In the genomic region with DNA sequence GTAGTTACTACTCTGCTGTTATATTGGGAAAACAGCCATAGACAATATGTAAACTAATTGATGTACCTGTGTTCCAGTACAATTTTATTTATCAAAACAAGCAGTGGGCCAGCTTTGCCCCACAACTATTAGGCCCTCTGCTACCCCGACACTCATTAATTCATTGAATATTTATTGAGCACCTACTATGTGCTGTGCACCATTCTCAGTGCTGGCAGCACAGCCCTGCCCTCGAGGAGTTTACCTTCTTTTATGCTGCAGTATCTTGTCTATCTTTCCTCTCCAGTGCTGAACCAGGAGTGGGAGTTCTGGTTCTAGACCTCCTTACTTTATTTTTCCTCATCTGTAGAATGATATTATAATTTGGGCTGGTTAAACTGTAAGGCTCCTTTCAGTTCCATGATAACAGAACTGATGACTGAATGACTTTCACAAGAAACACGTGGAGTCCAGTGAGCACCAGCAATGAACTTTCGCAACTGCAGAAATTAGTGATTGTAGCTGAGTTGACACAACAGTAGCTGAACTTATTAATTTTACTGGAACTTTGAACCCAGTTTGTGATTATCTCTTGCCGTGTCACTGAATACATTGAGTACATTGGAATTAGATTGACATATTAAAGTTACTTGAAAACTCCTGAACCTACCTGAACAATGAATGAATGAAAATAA, we compare ENCODE assay signal across 14 cellular contexts. TPM values are rescaled to one million over a fixed set of nuclear protein-coding genes. Genes with fewer than 3 reads are reported as not detected.
DNase-seq lines count a peak whose midpoint lies in the region; ATAC-seq, FAIRE-seq and TF ChIP-seq lines count a peak whose summit lies in the region.
"Had no signal": no experiment of that assay in that cellular context is flagged by ENCODE, and none has a peak within 500 bp of the region (broad histone marks: within the 10 kb centered on the region; RNA-seq: fewer than 3 reads in every experiment).

No MANE protein-coding gene starts in this region.

- peak overlapping the region; percentile 12 for H3K4me3 Mint-ChIP-seq in T-helper 1 cell treated with Interleukin-12 subunit alpha and Interleukin-12 subunit beta and Interleukin-4 antibody, amounts not matched to agents 30 μg/mL and 1 μg/mL, for 36 hours
- H3K4me3 Mint-ChIP-seq in osteocyte (ENCODE audit: unreplicated experiment) = peak overlapping the region; percentile 18
- H3K4me3 Mint-ChIP-seq: dendritic cell treated with granulocyte-macrophage colony-stimulating factor and Interleukin-4, amounts not matched to agents 40 ng/mL and 50 ng/mL, for 4 days had no signal

- peak overlapping the region; percentile 31 for H3K27ac Mint-ChIP-seq in T-helper 1 cell treated with Interleukin-12 subunit alpha and Interleukin-12 subunit beta and Interleukin-4 antibody, amounts not matched to agents 30 μg/mL and 1 μg/mL, for 36 hours
- H3K27ac Mint-ChIP-seq in osteocyte (ENCODE audit: unreplicated experiment) = no peak overlapping the region
- H3K27ac Mint-ChIP-seq: dendritic cell treated with granulocyte-macrophage colony-stimulating factor and Interleukin-4, amounts not matched to agents 40 ng/mL and 50 ng/mL, for 4 days had no signal

- H3K27me3 ChIP-seq in MM.1S (replicated peaks; ENCODE audit: insufficient read depth, low read length) (no peaks in the 10 kb centered on the region), K562 (ENCODE audit: control insufficient read depth in 2 of 2, insufficient read depth in 2 of 2, low read length in 2 of 2) (no peaks in the 10 kb centered on the region)
- H3K27me3 ChIP-seq: ascending aorta, thyroid gland had no signal

- WGBS in K562 (ENCODE audit: insufficient coverage, low coverage, missing lambda C conversion rate) = 59% methylated on average over 5 of the region's 5 CpGs

- peaks cover 14% of the 10 kb centered on the region; the same call in 1 of the 2 replicates for H3F3A ChIP-seq in MM.1S (ENCODE audit: insufficient read depth, low read length)

- no peaks in the 10 kb centered on the region for H3K9me3 Mint-ChIP-seq in T-helper 1 cell treated with Interleukin-12 subunit alpha and Interleukin-12 subunit beta and Interleukin-4 antibody, amounts not matched to agents 30 μg/mL and 1 μg/mL, for 36 hours
- no peaks in the 10 kb centered on the region for H3K9me3 Mint-ChIP-seq in osteocyte (ENCODE audit: unreplicated experiment)
- H3K9me3 Mint-ChIP-seq: dendritic cell treated with granulocyte-macrophage colony-stimulating factor and Interleukin-4, amounts not matched to agents 40 ng/mL and 50 ng/mL, for 4 days had no signal

- no TSS peak for BruUV-seq in K562 (replicated peaks; lab: Mats Ljungman, UMichigan)

- H4K20me1 ChIP-seq in MM.1S (ENCODE audit: insufficient read depth, low read length) = peaks cover 8% of the 10 kb centered on the region; the same call in 1 of the 2 replicates
- H4K20me1 ChIP-seq in K562 (replicated peaks; ENCODE audit: control insufficient read depth, insufficient read depth, low read length) = peaks cover 19% of the 10 kb centered on the region

- no peak overlapping the region for H3K9ac ChIP-seq in MM.1S (ENCODE audit: low read length)
- no peak overlapping the region for H3K9ac ChIP-seq in K562 (ENCODE audit: insufficient read depth in 1 of 2, low read depth in 2 of 2, low read length in 2 of 2)
- H3K9ac ChIP-seq: parathyroid adenoma had no signal

- peak; percentile 23 for FAIRE-seq in K562 (lab: Jason Lieb, UNC)

- peaks cover 52% of the 10 kb centered on the region for H3K4me1 Mint-ChIP-seq in T-helper 1 cell treated with Interleukin-12 subunit alpha and Interleukin-12 subunit beta and Interleukin-4 antibody, amounts not matched to agents 30 μg/mL and 1 μg/mL, for 36 hours (ENCODE audit: low read depth)
- H3K4me1 Mint-ChIP-seq in osteocyte (ENCODE audit: unreplicated experiment) = peaks cover 46% of the 10 kb centered on the region

- H3K79me2 ChIP-seq in MM.1S (ENCODE audit: low read length) = peaks cover 74% of the 10 kb centered on the region
- H3K79me2 ChIP-seq in K562 (ENCODE audit: control insufficient read depth, insufficient read depth, low read length) = peaks cover 72% of the 10 kb centered on the region

- H3K4me2 ChIP-seq in MM.1S (ENCODE audit: low read depth, low read length) = peak overlapping the region; percentile 87; the same call in 1 of the 2 replicates
- H3K4me2 ChIP-seq in K562 (ENCODE audit: insufficient read depth, low read length) = no peak overlapping the region

- H2AFZ ChIP-seq in MM.1S (ENCODE audit: low read length) (no peak overlapping the region), K562 (ENCODE audit: low read depth, low read length) (no peak overlapping the region)
- H2AFZ ChIP-seq: parathyroid adenoma had no signal

- TF ChIP-seq CTCF in MM.1S (IDR thresholded peaks at IDR 0.05; ENCODE audit: low read length) (no peak), K562 (IDR thresholded peaks at IDR 0.05 in 2 of 3, conservative IDR thresholded peaks at IDR 0.05 in 1 of 3; ENCODE audit: insufficient read depth in 2 of 3, low read depth in 1 of 3, low read length in 3 of 3) (no peak), osteocyte (IDR thresholded peaks at IDR 0.05) (no peak)

- DNase-seq in T-helper 1 cell (no peak), MM.1S (no peak), K562 (ENCODE audit: extremely low read depth in 1 of 4, low spot score in 3 of 4) (no peak), osteocyte (ENCODE audit: extremely low spot score, unreplicated experiment) (no peak), GOT3 (lab: John Stamatoyannopoulos, UW) (no peak)
- no peak for DNase-seq in activated CD4-positive, alpha-beta T cell treated with anti-CD3 and anti-CD28 coated beads, Interleukin-2, amount 50 U/mL, for 48 hours
- DNase-seq: NCI-H510A, thyroid gland had no signal

- peaks cover 12% of the 10 kb centered on the region for H3K36me3 Mint-ChIP-seq in T-helper 1 cell treated with Interleukin-12 subunit alpha and Interleukin-12 subunit beta and Interleukin-4 antibody, amounts not matched to agents 30 μg/mL and 1 μg/mL, for 36 hours (ENCODE audit: low read depth)
- peaks cover 3% of the 10 kb centered on the region for H3K36me3 Mint-ChIP-seq in osteocyte (ENCODE audit: unreplicated experiment)

- peaks cover 6% of the 10 kb centered on the region for H3K9me1 ChIP-seq in K562 (ENCODE audit: control insufficient read depth, insufficient read depth, low read length)

- ATAC-seq in K562 (no peak), GM21423 (IDR thresholded peaks at IDR 0.05; ENCODE audit: unreplicated experiment) (no peak)

- TF ChIP-seq EP300 in K562 (IDR thresholded peaks at IDR 0.05; ENCODE audit: low read length) = no peak

- peaks cover 6% of the 10 kb centered on the region for H3K27me3 Mint-ChIP-seq in T-helper 1 cell treated with Interleukin-12 subunit alpha and Interleukin-12 subunit beta and Interleukin-4 antibody, amounts not matched to agents 30 μg/mL and 1 μg/mL, for 36 hours (ENCODE audit: low read depth)
- H3K27me3 Mint-ChIP-seq in osteocyte (ENCODE audit: unreplicated experiment) = no peaks in the 10 kb centered on the region

- H3K9me3 ChIP-seq in MM.1S (replicated peaks; ENCODE audit: insufficient read depth, low read length) = no peaks in the 10 kb centered on the region
- H3K9me3 ChIP-seq in K562 (replicated peaks; ENCODE audit: control insufficient read depth, insufficient read depth, low read depth, low read length) = no peaks in the 10 kb centered on the region
- H3K9me3 ChIP-seq: ascending aorta, thyroid gland had no signal

- TF ChIP-seq RAD21 in K562 (CRISPR knock-in tag; conservative IDR thresholded peaks at IDR 0.05 in 1 of 2, IDR thresholded peaks at IDR 0.05 in 1 of 2) = no peak

- H3K9me2 ChIP-seq in MM.1S (replicated peaks; ENCODE audit: insufficient read depth, low read length) = no peaks in the 10 kb centered on the region

- POLR2A ChIA-PET in K562 (lab: Yijun Ruan, JAX) = interaction anchor here (1.5 kb wide), 1 partner anchor 9 kb away, joined by 11 read pairs; no protein-coding TSS in a partner anchor

- no peak for TF ChIP-seq POLR2A in K562 (conservative IDR thresholded peaks at IDR 0.05)

- intact Hi-C loops in K562 (cut with micrococcal nuclease) = no loop called here

- H3K4me3 ChIP-seq in MM.1S (ENCODE audit: low read length) (no peak overlapping the region), K562 (no peak overlapping the region)
- H3K4me3 ChIP-seq: thyroid gland had no signal

- in situ Hi-C loops in K562 (cut with MboI) = no loop called here

- H3K4me1 ChIP-seq in MM.1S (ENCODE audit: low read length) (peaks cover 22% of the 10 kb centered on the region; the same call in 1 of the 2 replicates), K562 (replicated peaks in 1 of 2; ENCODE audit: control insufficient read depth in 2 of 2, insufficient read depth in 2 of 2, low read length in 2 of 2) (peaks cover 0 to 11% of the 10 kb centered on the region in 2 experiments; a peak in 3 of 5 replicates)

- no peak overlapping the region for H3K27ac ChIP-seq in MM.1S (ENCODE audit: low read length)
- no peak overlapping the region for H3K27ac ChIP-seq in K562 (ENCODE audit: extremely low read depth, low read depth, low read length)
- H3K27ac ChIP-seq: ascending aorta, parathyroid adenoma, thyroid gland had no signal

- CTCF ChIA-PET in K562 (lab: Yijun Ruan, JAX; ENCODE audit: low intra/inter-chr PET ratio) = no interaction called here

- H3K36me3 ChIP-seq in MM.1S (replicated peaks; ENCODE audit: insufficient read depth, low read length) = no peaks in the 10 kb centered on the region; the same call in 1 of the 2 replicates
- peaks cover 36% of the 10 kb centered on the region for H3K36me3 ChIP-seq in K562 (ENCODE audit: control insufficient read depth, insufficient read depth, low read length)

RNA-seq across cellular contexts. Expression of a gene that starts 2.4 kb away (rescaled TPM):
- 156 and 170 TPM in 2 replicates for total RNA-seq in K562 (2011; cell fraction: chromatin; rRNA removed; ENCODE audit: low replicate concordance)
- total RNA-seq in K562 (2011; cell fraction: nucleolus; rRNA removed) = 93.8 and 102 TPM in 2 replicates
- 157 and 232 TPM in 2 replicates for total RNA-seq in K562 (2011; cell fraction: nucleoplasm; rRNA removed)
- 32.7 and 38.5 TPM in 2 replicates for total RNA-seq in K562 (2014; rRNA removed)
- total RNA-seq in K562 (2014; rRNA removed; fragmentation: Illumina TruSeq; extraction: Trizol) = 41.0 and 41.1 TPM in 2 replicates
- 32.7 and 34.6 TPM in 2 replicates for total RNA-seq in K562 (2015; rRNA removed; fragmentation: Illumina TruSeq; extraction: Trizol)
- 48.6 and 54.3 TPM in 2 replicates for total RNA-seq in K562 (2021)
- 95.3 and 96.3 TPM in 2 replicates for polyA plus RNA-seq in K562 (2011; rRNA removed)
- 56.4 and 69.6 TPM in 2 replicates for polyA plus RNA-seq in K562 (2011; cell fraction: cytosol; rRNA removed)
- polyA plus RNA-seq in K562 (2011; cell fraction: nucleus; rRNA removed) = 83.6 and 116 TPM in 2 replicates
- polyA plus RNA-seq in K562 (2012) = 35.3 and 36.2 TPM in 2 replicates
- 41.0 and 43.9 TPM in 2 replicates for polyA plus RNA-seq in K562 (2014; fragmentation: Illumina TruSeq; extraction: Trizol)
- 10 to 100 TPM; 75.4 to 84.1 TPM for polyA plus RNA-seq in K562 (2014; fragmentation: Nextera tagmentation; extraction: Ambion mirVana)
- polyA plus RNA-seq in K562 (2014; rRNA removed) = 45.2 and 48.9 TPM in 2 replicates
- 87.7 and 94.0 TPM in 2 replicates for polyA minus RNA-seq in K562 (2011; rRNA and poly(A)+ RNA removed)
- 21.9 and 32.0 TPM in 2 replicates for polyA minus RNA-seq in K562 (2011; cell fraction: cytosol; rRNA and poly(A)+ RNA removed)
- 59.9 and 98.9 TPM in 2 replicates for polyA minus RNA-seq in K562 (2011; cell fraction: nucleus; rRNA and poly(A)+ RNA removed)
- 58.0 and 63.7 TPM in 2 replicates for total RNA-seq in osteocyte

RNA-seq across cellular contexts. Expression of a gene that starts 53.7 kb away (rescaled TPM):
- not detected in 2 replicates for total RNA-seq in K562 (2011; cell fraction: chromatin; rRNA removed; ENCODE audit: low replicate concordance)
- not detected in 2 replicates for total RNA-seq in K562 (2011; cell fraction: nucleolus; rRNA removed)
- not detected in 2 replicates for total RNA-seq in K562 (2011; cell fraction: nucleoplasm; rRNA removed)
- total RNA-seq in K562 (2014; rRNA removed) (not detected in 2 replicates), K562 (2014; rRNA removed; fragmentation: Illumina TruSeq; extraction: Trizol) (not detected in 2 replicates), K562 (2015; rRNA removed; fragmentation: Illumina TruSeq; extraction: Trizol) (not detected in 2 replicates), K562 (2021) (0.16 TPM in 1 of 2 replicates, not detected in the other), osteocyte (not detected in 2 replicates)
- polyA plus RNA-seq in K562 (2011; rRNA removed) (not detected in 2 replicates), K562 (2014; fragmentation: Illumina TruSeq; extraction: Trizol) (not detected in 2 replicates), K562 (2014; fragmentation: Nextera tagmentation; extraction: Ambion mirVana) (not detected), K562 (2014; rRNA removed) (0.20 TPM in 1 of 2 replicates, not detected in the other)
- polyA plus RNA-seq in K562 (2011; cell fraction: cytosol; rRNA removed) = 0.06 TPM in 1 of 2 replicates, not detected in the other
- polyA plus RNA-seq in K562 (2011; cell fraction: nucleus; rRNA removed) = not detected in 2 replicates
- polyA plus RNA-seq in K562 (2012) = not detected in 2 replicates
- not detected in 2 replicates for polyA minus RNA-seq in K562 (2011; rRNA and poly(A)+ RNA removed)
- not detected in 2 replicates for polyA minus RNA-seq in K562 (2011; cell fraction: cytosol; rRNA and poly(A)+ RNA removed)
- polyA minus RNA-seq in K562 (2011; cell fraction: nucleus; rRNA and poly(A)+ RNA removed) = not detected in 2 replicates
- total RNA-seq: ascending aorta, HT1080, thyroid gland had no signal
